Comparison of ENCODE assay signal across 20 cellular contexts in the genomic region with DNA sequence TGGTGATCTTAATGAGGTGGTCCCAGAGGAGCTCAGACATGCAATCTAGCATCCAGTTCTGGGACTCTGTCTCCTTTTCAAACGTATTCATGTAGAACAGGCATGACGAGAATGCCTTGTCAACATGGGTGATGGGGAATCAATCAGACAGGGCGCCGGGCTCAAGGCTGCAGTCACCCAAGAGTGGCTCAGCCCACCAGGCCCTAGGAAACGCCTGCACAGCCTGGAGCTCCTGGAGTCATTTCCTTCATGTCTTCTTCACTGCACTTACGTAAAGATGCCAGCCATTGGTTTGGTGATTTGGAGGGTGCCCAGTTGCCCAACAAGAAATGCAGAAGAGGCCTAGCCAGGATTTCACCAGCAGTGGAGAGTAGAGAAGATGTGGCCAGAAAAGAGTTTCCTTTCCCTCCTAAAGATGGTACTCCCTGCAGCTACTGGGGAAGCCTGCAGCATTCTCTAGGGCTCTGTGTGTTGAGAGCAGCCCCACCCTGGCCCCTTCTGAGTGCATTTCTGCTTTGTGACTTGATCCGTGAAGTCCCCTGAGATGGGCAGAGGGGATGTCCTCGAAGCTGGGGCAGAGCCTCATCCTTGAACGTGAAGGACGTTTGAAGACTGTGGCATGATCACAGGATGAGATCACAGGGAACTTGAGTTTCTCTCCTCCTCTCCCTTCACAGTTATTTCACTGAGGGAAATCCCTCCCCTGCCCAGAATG. TPM values are rescaled to one million over a fixed set of nuclear protein-coding genes. Genes with fewer than 3 reads are reported as not detected.
"Had no signal": no experiment of that assay in that cellular context is flagged by ENCODE, and none has a peak within 500 bp of the region (broad histone marks: within the 10 kb centered on the region; RNA-seq: fewer than 3 reads in every experiment).

No MANE protein-coding gene starts in this region.

- FAIRE-seq: small intestine had no signal

- H3K36me3 ChIP-seq: adrenal gland, right atrium auricular region, upper lobe of right lung had no signal

- H3K4me3 Mint-ChIP-seq: activated CD4-positive, alpha-beta T cell treated with anti-CD3 and anti-CD28 coated beads, Interleukin-2, amount 10 ng/mL, durations not matched to agents 7 days and 5 days; activated naive CD4-positive, alpha-beta T cell treated with anti-CD3 and anti-CD28 coated beads for 36 hours; activated T-helper 17 cell treated with anti-CD3 and anti-CD28 coated beads, Interleukin-2, amount 50 U/mL, for 72 hours; immature natural killer cell had no signal

- H3K36me3 Mint-ChIP-seq: immature natural killer cell had no signal

- H3K27me3 Mint-ChIP-seq: activated T-helper 17 cell treated with anti-CD3 and anti-CD28 coated beads, Interleukin-2, amount 50 U/mL, for 72 hours had no signal

- H3K9me3 Mint-ChIP-seq: immature natural killer cell had no signal

- H3K4me3 ChIP-seq: adrenal gland, body of pancreas, right atrium auricular region, testis, upper lobe of right lung had no signal

- H3K4me1 ChIP-seq: adrenal gland, body of pancreas, testis, upper lobe of right lung had no signal

- H3K27me3 ChIP-seq: adrenal gland, body of pancreas, right atrium auricular region, testis, upper lobe of right lung had no signal

- H3K27ac ChIP-seq: adrenal gland, body of pancreas, right atrium auricular region, testis, upper lobe of right lung had no signal

- ATAC-seq: activated T-helper 17 cell treated with anti-CD3 and anti-CD28 coated beads, Interleukin-2, amount 50 U/mL, for 72 hours; body of pancreas; left lobe of liver had no signal

- H3K4me1 Mint-ChIP-seq: activated CD4-positive, alpha-beta T cell treated with anti-CD3 and anti-CD28 coated beads, Interleukin-2, amount 10 ng/mL, durations not matched to agents 7 days and 5 days; activated T-helper 17 cell treated with anti-CD3 and anti-CD28 coated beads, Interleukin-2, amount 50 U/mL, for 72 hours; immature natural killer cell had no signal

- DNase-seq: activated CD4-positive, alpha-beta T cell treated with anti-CD3 and anti-CD28 coated beads, Interleukin-2, amount 10 ng/mL, durations not matched to agents 7 days and 5 days; activated naive CD4-positive, alpha-beta T cell treated with anti-CD3 and anti-CD28 coated beads for 36 hours; activated T-cell treated with anti-CD3 and anti-CD28 coated beads for 4 hours; adrenal gland; body of pancreas; glutamatergic neuron; immature natural killer cell; small intestine; stimulated activated naive CD4-positive, alpha-beta T cell; T1000; testis; upper lobe of right lung had no signal

- H3K9me3 ChIP-seq: adrenal gland, body of pancreas, right atrium auricular region, testis, upper lobe of right lung had no signal

- H3K27ac Mint-ChIP-seq: activated CD4-positive, alpha-beta T cell treated with anti-CD3 and anti-CD28 coated beads, Interleukin-2, amount 10 ng/mL, durations not matched to agents 7 days and 5 days; activated naive CD4-positive, alpha-beta T cell treated with anti-CD3 and anti-CD28 coated beads for 36 hours; activated T-helper 17 cell treated with anti-CD3 and anti-CD28 coated beads, Interleukin-2, amount 50 U/mL, for 72 hours; immature natural killer cell had no signal

RNA-seq across cellular contexts. Expression of gene STH, which starts 24.0 kb away (rescaled TPM):
- total RNA-seq: activated CD4-positive, alpha-beta T cell treated with anti-CD3 and anti-CD28 coated beads, Interleukin-2, amount 10 ng/mL, durations not matched to agents 7 days and 5 days; activated CD8-positive, alpha-beta memory T cell treated with anti-CD3 and anti-CD28 coated beads for 36 hours; activated naive CD4-positive, alpha-beta T cell treated with anti-CD3 and anti-CD28 coated beads for 36 hours; activated T-helper 17 cell treated with anti-CD3 and anti-CD28 coated beads, Interleukin-2, amount 50 U/mL, for 72 hours; adrenal gland; body of pancreas; dermis microvascular lymphatic vessel endothelial cell; left lobe of liver; mesenteric fat pad; right atrium auricular region; SK-MEL-5; upper lobe of right lung had no signal
- polyA plus RNA-seq: adrenal gland, esophagus, immature natural killer cell, small intestine had no signal
